In the genomic region with DNA sequence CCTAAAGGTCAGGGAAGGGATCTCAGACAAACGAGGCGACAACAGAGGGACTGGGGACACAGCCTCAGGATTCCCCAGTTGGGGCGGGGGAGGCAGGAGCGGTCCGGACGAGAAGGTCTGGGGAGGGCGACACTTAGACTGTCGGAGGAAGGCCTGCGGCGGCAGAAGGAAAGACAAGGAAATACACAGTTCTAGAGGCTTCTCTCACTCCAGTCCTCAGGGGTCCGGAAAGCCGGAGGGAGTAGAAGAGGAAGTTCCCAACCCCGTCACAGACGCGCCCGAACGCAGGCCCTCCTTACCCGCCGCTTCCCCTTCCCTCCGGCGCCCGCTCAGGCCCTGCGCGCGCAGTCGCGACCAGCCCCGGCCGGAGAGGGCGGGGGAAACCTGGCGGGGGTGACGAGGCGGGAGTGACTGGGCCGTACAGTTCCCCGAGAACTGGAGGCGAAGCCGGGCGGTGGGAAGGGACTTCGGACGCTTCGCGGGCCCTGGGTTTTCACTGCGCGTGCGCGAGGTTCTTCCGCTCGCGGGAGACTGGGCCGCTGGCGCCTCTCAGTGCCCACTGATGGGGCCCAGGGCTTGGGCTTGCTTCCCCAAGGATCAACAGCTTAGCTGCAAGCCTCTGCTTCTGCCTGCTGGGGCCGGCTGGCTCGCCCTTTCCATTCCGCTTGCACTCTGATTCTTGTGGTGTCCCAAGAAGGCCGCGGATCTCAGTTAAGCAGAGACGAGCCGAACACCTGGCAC, we compare ENCODE assay signal across 8 cellular contexts. TPM values are rescaled to one million over a fixed set of nuclear protein-coding genes. Genes with fewer than 3 reads are reported as not detected.
DNase-seq lines count a peak whose midpoint lies in the region; TF ChIP-seq lines count a peak whose summit lies in the region.

A gene (minus strand): TSS at position 356 of the 741 bp plus-strand sequence. CDS start 4,242 bp downstream, outside the sequence.

- peak within 1 kb of the TSS; percentile 99 for H3K27ac Mint-ChIP-seq in neural crest cell (ENCODE audit: unreplicated experiment)

- peaks cover 5% of the 10 kb centered on the region for H3K9me3 Mint-ChIP-seq in neural crest cell

- H3K27ac ChIP-seq in MM.1S (ENCODE audit: low read length) = peak within 1 kb of the TSS; percentile 84
- H3K27ac ChIP-seq in stomach smooth muscle (ENCODE audit: low read length) = peak within 1 kb of the TSS; percentile 99

- peak within 1 kb of the TSS; percentile 94 for H2AFZ ChIP-seq in MM.1S (ENCODE audit: low read length)

- peaks cover 13% of the 10 kb centered on the region for H3K9me3 ChIP-seq in HAP-1
- no peaks in the 10 kb centered on the region for H3K9me3 ChIP-seq in MM.1S (replicated peaks; ENCODE audit: insufficient read depth, low read length)
- H3K9me3 ChIP-seq in stomach smooth muscle (ENCODE audit: control insufficient read depth in 2 of 2, low read length in 2 of 2) = no peaks in the 10 kb centered on the region

- H3F3A ChIP-seq in MM.1S (ENCODE audit: insufficient read depth, low read length) = peaks cover 22% of the 10 kb centered on the region

- TF ChIP-seq CTCF in MM.1S (IDR thresholded peaks at IDR 0.05; ENCODE audit: low read length) (peak; percentile 34), fibroblast of villous mesenchyme (IDR thresholded peaks at IDR 0.05; ENCODE audit: insufficient read depth, low read depth, low read length) (peak; percentile 13), neural crest cell (conservative IDR thresholded peaks at IDR 0.05) (peak; percentile 25)

- peaks cover 12% of the 10 kb centered on the region for H3K79me2 ChIP-seq in MM.1S (ENCODE audit: low read length)

- H4K20me1 ChIP-seq in MM.1S (ENCODE audit: insufficient read depth, low read length) = no peaks in the 10 kb centered on the region

- H3K4me3 ChIP-seq in HAP-1 = peak within 1 kb of the TSS; percentile 49
- H3K4me3 ChIP-seq in MM.1S (ENCODE audit: low read length) = peak within 1 kb of the TSS; percentile 86
- peak within 1 kb of the TSS; percentile 88 for H3K4me3 ChIP-seq in fibroblast of villous mesenchyme (ENCODE audit: low read depth, low read length)
- H3K4me3 ChIP-seq in stomach smooth muscle (ENCODE audit: low read length in 2 of 2) = peak within 1 kb of the TSS; percentile 77 to 91

- H3K36me3 ChIP-seq in HAP-1 (replicated peaks) (no peaks in the 10 kb centered on the region), MM.1S (replicated peaks; ENCODE audit: insufficient read depth, low read length) (no peaks in the 10 kb centered on the region), stomach smooth muscle (ENCODE audit: control insufficient read depth in 2 of 2, insufficient read depth in 2 of 2, low read length in 2 of 2) (no peaks in the 10 kb centered on the region)

- H3K4me1 Mint-ChIP-seq in neural crest cell = peaks cover 30% of the 10 kb centered on the region

- H3K36me3 Mint-ChIP-seq in neural crest cell (ENCODE audit: low read depth) = no peaks in the 10 kb centered on the region

- DNase-seq in GDM1 (lab: John Stamatoyannopoulos, UW) (peak; percentile 99), HAP-1 (ENCODE audit: low spot score in 2 of 2) (peak; percentile 97), MM.1S (peak; percentile 99), SIG-M5 (lab: John Stamatoyannopoulos, UW) (peak; percentile 80), activated gamma-delta T cell (lab: John Stamatoyannopoulos, UW) (peak; percentile 90), fibroblast of villous mesenchyme (ENCODE audit: low read depth) (peak; percentile 98), neural crest cell (ENCODE audit: low read depth, low spot score) (peak; percentile 95)

- peak within 1 kb of the TSS; percentile 92 for H3K9ac ChIP-seq in MM.1S (ENCODE audit: low read length)
- H3K9ac ChIP-seq in stomach smooth muscle (ENCODE audit: low read length in 2 of 2) = peak within 1 kb of the TSS; percentile 88 to 100

- H3K9me2 ChIP-seq in MM.1S (replicated peaks; ENCODE audit: insufficient read depth, low read length) = no peaks in the 10 kb centered on the region

- H3K4me1 ChIP-seq in HAP-1 (peaks cover 9% of the 10 kb centered on the region; the same call in 1 of the 2 replicates), MM.1S (ENCODE audit: low read length) (peaks cover 11% of the 10 kb centered on the region), stomach smooth muscle (ENCODE audit: control insufficient read depth, insufficient read depth, low read length) (peaks cover 7% of the 10 kb centered on the region)

- peak within 1 kb of the TSS; percentile 94 for H3K4me3 Mint-ChIP-seq in neural crest cell

- H3K27me3 Mint-ChIP-seq in neural crest cell (ENCODE audit: low read depth) = no peaks in the 10 kb centered on the region

- peak within 1 kb of the TSS; percentile 88 for H3K4me2 ChIP-seq in MM.1S (ENCODE audit: low read depth, low read length)

- in situ Hi-C loops in HAP-1 (cut with MboI; ENCODE audit: low sequenced_read_pairs) = no loop called here

- H3K27me3 ChIP-seq in HAP-1 (ENCODE audit: low read depth) (no peaks in the 10 kb centered on the region), MM.1S (replicated peaks; ENCODE audit: insufficient read depth, low read length) (no peaks in the 10 kb centered on the region), stomach smooth muscle (ENCODE audit: control insufficient read depth in 1 of 2, insufficient read depth in 2 of 2, low read length in 2 of 2) (no peaks in the 10 kb centered on the region)

RNA-seq across cellular contexts. Expression of the gene that starts here (rescaled TPM):
- total RNA-seq in fibroblast of villous mesenchyme (9.0 and 14.7 TPM in 2 replicates), neural crest cell (16.8 and 18.8 TPM in 2 replicates)

Comparison
In these comparisons a context has a peak if more than half of its experiments do, and no peak if none do; other contexts are left out.
1. Peak in every context shown above with its lines: DNase-seq, H3K4me3 ChIP-seq and H3K27ac ChIP-seq.